23 cellular contexts compared by ENCODE assay signal in the genomic region with DNA sequence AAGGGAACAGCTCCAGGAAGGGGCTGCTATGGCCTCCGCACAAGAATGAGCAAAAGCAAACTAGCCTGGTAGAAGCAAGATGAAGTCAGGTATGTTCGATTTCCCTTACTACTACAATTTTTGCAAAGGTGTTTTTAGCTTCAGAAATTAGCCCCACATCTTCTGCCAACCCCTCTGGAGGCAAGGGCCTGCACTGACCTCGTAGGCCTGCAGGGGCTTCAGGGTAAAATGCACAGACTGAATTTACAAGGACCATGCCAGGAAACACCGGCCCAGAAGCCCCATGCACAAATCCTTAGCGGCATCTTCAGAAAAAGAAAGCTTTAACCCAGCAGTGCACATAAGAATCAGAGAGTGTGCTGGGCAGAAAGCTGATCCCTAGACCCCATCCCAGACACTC. TPM values are rescaled to one million over a fixed set of nuclear protein-coding genes. Genes with fewer than 3 reads are reported as not detected.
DNase-seq lines count a peak whose midpoint lies in the region; ATAC-seq and TF ChIP-seq lines count a peak whose summit lies in the region.
"Had no signal": no experiment of that assay in that cellular context is flagged by ENCODE, and none has a peak within 500 bp of the region (broad histone marks: within the 10 kb centered on the region; RNA-seq: fewer than 3 reads in every experiment).

No MANE protein-coding gene starts in this region.

- H3K4me1 Mint-ChIP-seq in WTC11 (no peaks in the 10 kb centered on the region), glutamatergic neuron (ENCODE audit: low read depth, unreplicated experiment) (no peaks in the 10 kb centered on the region), progenitor cell of endocrine pancreas (ENCODE audit: low read depth) (no peaks in the 10 kb centered on the region)
- H3K4me1 Mint-ChIP-seq: B cell; CD4-positive, CD25-positive, alpha-beta regulatory T cell had no signal

- H3K27ac Mint-ChIP-seq in WTC11, result no peak overlapping the region
- no peak overlapping the region for H3K27ac Mint-ChIP-seq in glutamatergic neuron (ENCODE audit: unreplicated experiment)
- no peak overlapping the region for H3K27ac Mint-ChIP-seq in progenitor cell of endocrine pancreas
- H3K27ac Mint-ChIP-seq in activated naive CD4-positive, alpha-beta T cell treated with anti-CD3 and anti-CD28 coated beads, Interleukin-2, amount 50 U/mL, for 72 hours, result no peak overlapping the region
- H3K27ac Mint-ChIP-seq: B cell; CD4-positive, CD25-positive, alpha-beta regulatory T cell had no signal

- H3K4me3 Mint-ChIP-seq in WTC11 (no peak overlapping the region), glutamatergic neuron (ENCODE audit: unreplicated experiment) (no peak overlapping the region), progenitor cell of endocrine pancreas (ENCODE audit: low read depth) (no peak overlapping the region)
- H3K4me3 Mint-ChIP-seq: B cell; CD4-positive, CD25-positive, alpha-beta regulatory T cell had no signal

- TF ChIP-seq CTCF in GM12872 (IDR thresholded peaks at IDR 0.05; ENCODE audit: insufficient read depth, low read depth, low read length), result 0 out of 3 replicates have a peak, but pooled peaks have one; percentile 18
- 0 out of 2 replicates have a peak, but pooled peaks have one; percentile 14 for TF ChIP-seq CTCF in WTC11 (IDR thresholded peaks at IDR 0.05)
- peak; percentile 57 for TF ChIP-seq CTCF in glutamatergic neuron (IDR thresholded peaks at IDR 0.05; ENCODE audit: partially characterized antibody, unreplicated experiment)
- peak; percentile 26 for TF ChIP-seq CTCF in progenitor cell of endocrine pancreas (IDR thresholded peaks at IDR 0.05; ENCODE audit: unreplicated experiment)

- DNase-seq in WTC11 (ENCODE audit: low spot score), result peak; percentile 24
- no peak for DNase-seq in glutamatergic neuron
- no peak for DNase-seq in progenitor cell of endocrine pancreas (ENCODE audit: low spot score, unreplicated experiment)
- no peak for DNase-seq in Right ventricle myocardium superior
- DNase-seq in activated naive CD4-positive, alpha-beta T cell treated with anti-CD3 and anti-CD28 coated beads, Interleukin-2, amount 50 U/mL, for 72 hours (ENCODE audit: low spot score in 2 of 2), result no peak
- DNase-seq: CD4-positive, CD25-positive, alpha-beta regulatory T cell; EL; GF-D8; KBM-7; MM.1S; NCI-H1048; NCI-H1436; NCI-H187 treated with DMSO at 0.1 percent for 48 hours; NCI-H2107; NCI-H446 treated with DMSO at 0.1 percent for 48 hours; NCI-H526 treated with DMSO at 0.1 percent for 48 hours; OCI-M1 had no signal

- H3K27me3 Mint-ChIP-seq in WTC11 (ENCODE audit: low read depth) (no peaks in the 10 kb centered on the region; the same call in none of the 2 replicates), glutamatergic neuron (ENCODE audit: unreplicated experiment) (no peaks in the 10 kb centered on the region), progenitor cell of endocrine pancreas (peaks cover 9% of the 10 kb centered on the region)

- H3K9me3 Mint-ChIP-seq in WTC11 (peaks cover 5% of the 10 kb centered on the region), glutamatergic neuron (ENCODE audit: unreplicated experiment) (peaks cover 2% of the 10 kb centered on the region), progenitor cell of endocrine pancreas (ENCODE audit: low read depth) (no peaks in the 10 kb centered on the region)
- H3K9me3 Mint-ChIP-seq in activated naive CD4-positive, alpha-beta T cell treated with anti-CD3 and anti-CD28 coated beads, Interleukin-2, amount 50 U/mL, for 72 hours, result peaks cover 0 to 4% of the 10 kb centered on the region in 2 donors

- no peaks in the 10 kb centered on the region for H3K36me3 Mint-ChIP-seq in WTC11
- peaks cover 9% of the 10 kb centered on the region for H3K36me3 Mint-ChIP-seq in glutamatergic neuron (ENCODE audit: unreplicated experiment)
- H3K36me3 Mint-ChIP-seq in progenitor cell of endocrine pancreas (ENCODE audit: insufficient read depth), result no peaks in the 10 kb centered on the region
- no peaks in the 10 kb centered on the region for H3K36me3 Mint-ChIP-seq in activated naive CD4-positive, alpha-beta T cell treated with anti-CD3 and anti-CD28 coated beads, Interleukin-2, amount 50 U/mL, for 72 hours
- H3K36me3 Mint-ChIP-seq: CD4-positive, CD25-positive, alpha-beta regulatory T cell had no signal

- POLR2A ChIA-PET in WTC11 (lab: Charles Lee), result no interaction called here

- intact Hi-C loops in Right ventricle myocardium superior (cut with DNase I), result no loop called here

- CTCF ChIA-PET in WTC11 (lab: Charles Lee), result interaction anchor here (0.6 to 1.8 kb wide), 16 partner anchors 10 to 273 kb away, joined by 3 to 9 read pairs (median 4); no protein-coding TSS in a partner anchor

- ATAC-seq in WTC11 (peak; percentile 89), Right ventricle myocardium superior (ENCODE audit: poor library complexity) (no peak), HG03432 (IDR thresholded peaks at IDR 0.05; ENCODE audit: unreplicated experiment) (no peak), GM21786 (IDR thresholded peaks at IDR 0.05; ENCODE audit: unreplicated experiment) (no peak)
- no peak for ATAC-seq in activated naive CD4-positive, alpha-beta T cell treated with anti-CD3 and anti-CD28 coated beads, Interleukin-2, amount 50 U/mL, for 72 hours

TF ChIP-seq in WTC11, 78 proteins besides CTCF, POLR2A, EP300 and RAD21 (continues in another document):
- no peak for TF ChIP-seq RELA (CRISPR knock-in tag; IDR thresholded peaks at IDR 0.05; ENCODE audit: borderline replicate concordance)
- TF ChIP-seq ELF4 (CRISPR knock-in tag; IDR thresholded peaks at IDR 0.05; ENCODE audit: low read depth), result no peak
- no peak for TF ChIP-seq CBFB (CRISPR knock-in tag; IDR thresholded peaks at IDR 0.05; ENCODE audit: low read depth)
- TF ChIP-seq NR1H2 (CRISPR knock-in tag; IDR thresholded peaks at IDR 0.05), result no peak
- TF ChIP-seq, protein P1, sequence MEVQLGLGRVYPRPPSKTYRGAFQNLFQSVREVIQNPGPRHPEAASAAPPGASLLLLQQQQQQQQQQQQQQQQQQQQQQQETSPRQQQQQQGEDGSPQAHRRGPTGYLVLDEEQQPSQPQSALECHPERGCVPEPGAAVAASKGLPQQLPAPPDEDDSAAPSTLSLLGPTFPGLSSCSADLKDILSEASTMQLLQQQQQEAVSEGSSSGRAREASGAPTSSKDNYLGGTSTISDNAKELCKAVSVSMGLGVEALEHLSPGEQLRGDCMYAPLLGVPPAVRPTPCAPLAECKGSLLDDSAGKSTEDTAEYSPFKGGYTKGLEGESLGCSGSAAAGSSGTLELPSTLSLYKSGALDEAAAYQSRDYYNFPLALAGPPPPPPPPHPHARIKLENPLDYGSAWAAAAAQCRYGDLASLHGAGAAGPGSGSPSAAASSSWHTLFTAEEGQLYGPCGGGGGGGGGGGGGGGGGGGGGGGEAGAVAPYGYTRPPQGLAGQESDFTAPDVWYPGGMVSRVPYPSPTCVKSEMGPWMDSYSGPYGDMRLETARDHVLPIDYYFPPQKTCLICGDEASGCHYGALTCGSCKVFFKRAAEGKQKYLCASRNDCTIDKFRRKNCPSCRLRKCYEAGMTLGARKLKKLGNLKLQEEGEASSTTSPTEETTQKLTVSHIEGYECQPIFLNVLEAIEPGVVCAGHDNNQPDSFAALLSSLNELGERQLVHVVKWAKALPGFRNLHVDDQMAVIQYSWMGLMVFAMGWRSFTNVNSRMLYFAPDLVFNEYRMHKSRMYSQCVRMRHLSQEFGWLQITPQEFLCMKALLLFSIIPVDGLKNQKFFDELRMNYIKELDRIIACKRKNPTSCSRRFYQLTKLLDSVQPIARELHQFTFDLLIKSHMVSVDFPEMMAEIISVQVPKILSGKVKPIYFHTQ (CRISPR knock-in tag; IDR thresholded peaks at IDR 0.05), result no peak
- TF ChIP-seq, protein P2, sequence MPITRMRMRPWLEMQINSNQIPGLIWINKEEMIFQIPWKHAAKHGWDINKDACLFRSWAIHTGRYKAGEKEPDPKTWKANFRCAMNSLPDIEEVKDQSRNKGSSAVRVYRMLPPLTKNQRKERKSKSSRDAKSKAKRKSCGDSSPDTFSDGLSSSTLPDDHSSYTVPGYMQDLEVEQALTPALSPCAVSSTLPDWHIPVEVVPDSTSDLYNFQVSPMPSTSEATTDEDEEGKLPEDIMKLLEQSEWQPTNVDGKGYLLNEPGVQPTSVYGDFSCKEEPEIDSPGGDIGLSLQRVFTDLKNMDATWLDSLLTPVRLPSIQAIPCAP (CRISPR knock-in tag; IDR thresholded peaks at IDR 0.05), result no peak
- TF ChIP-seq, protein P3, sequence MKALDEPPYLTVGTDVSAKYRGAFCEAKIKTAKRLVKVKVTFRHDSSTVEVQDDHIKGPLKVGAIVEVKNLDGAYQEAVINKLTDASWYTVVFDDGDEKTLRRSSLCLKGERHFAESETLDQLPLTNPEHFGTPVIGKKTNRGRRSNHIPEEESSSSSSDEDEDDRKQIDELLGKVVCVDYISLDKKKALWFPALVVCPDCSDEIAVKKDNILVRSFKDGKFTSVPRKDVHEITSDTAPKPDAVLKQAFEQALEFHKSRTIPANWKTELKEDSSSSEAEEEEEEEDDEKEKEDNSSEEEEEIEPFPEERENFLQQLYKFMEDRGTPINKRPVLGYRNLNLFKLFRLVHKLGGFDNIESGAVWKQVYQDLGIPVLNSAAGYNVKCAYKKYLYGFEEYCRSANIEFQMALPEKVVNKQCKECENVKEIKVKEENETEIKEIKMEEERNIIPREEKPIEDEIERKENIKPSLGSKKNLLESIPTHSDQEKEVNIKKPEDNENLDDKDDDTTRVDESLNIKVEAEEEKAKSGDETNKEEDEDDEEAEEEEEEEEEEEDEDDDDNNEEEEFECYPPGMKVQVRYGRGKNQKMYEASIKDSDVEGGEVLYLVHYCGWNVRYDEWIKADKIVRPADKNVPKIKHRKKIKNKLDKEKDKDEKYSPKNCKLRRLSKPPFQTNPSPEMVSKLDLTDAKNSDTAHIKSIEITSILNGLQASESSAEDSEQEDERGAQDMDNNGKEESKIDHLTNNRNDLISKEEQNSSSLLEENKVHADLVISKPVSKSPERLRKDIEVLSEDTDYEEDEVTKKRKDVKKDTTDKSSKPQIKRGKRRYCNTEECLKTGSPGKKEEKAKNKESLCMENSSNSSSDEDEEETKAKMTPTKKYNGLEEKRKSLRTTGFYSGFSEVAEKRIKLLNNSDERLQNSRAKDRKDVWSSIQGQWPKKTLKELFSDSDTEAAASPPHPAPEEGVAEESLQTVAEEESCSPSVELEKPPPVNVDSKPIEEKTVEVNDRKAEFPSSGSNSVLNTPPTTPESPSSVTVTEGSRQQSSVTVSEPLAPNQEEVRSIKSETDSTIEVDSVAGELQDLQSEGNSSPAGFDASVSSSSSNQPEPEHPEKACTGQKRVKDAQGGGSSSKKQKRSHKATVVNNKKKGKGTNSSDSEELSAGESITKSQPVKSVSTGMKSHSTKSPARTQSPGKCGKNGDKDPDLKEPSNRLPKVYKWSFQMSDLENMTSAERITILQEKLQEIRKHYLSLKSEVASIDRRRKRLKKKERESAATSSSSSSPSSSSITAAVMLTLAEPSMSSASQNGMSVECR (CRISPR knock-in tag; IDR thresholded peaks at IDR 0.05; ENCODE audit: borderline replicate concordance), result no peak

RNA-seq across cellular contexts. Expression of a gene that starts 53.0 kb away (rescaled TPM):
- 0.50 to 0.72 TPM (median 0.50 TPM) in 3 replicates for total RNA-seq in WTC11 (2021)
- total RNA-seq in glutamatergic neuron (ENCODE audit: unreplicated experiment), result 0.15 TPM
- not detected in 2 replicates for total RNA-seq in progenitor cell of endocrine pancreas
- 0.73 TPM for total RNA-seq in Right ventricle myocardium superior
- not detected for total RNA-seq in activated naive CD4-positive, alpha-beta T cell treated with anti-CD3 and anti-CD28 coated beads, Interleukin-2, amount 50 U/mL, for 72 hours
- total RNA-seq: A172; B cell; CD4-positive, CD25-positive, alpha-beta regulatory T cell; SJSA1 had no signal
